8 cellular contexts compared by ENCODE assay signal in genomic region chr22:23520875-23521441, GRCh38. TPM values are rescaled to one million over a fixed set of nuclear protein-coding genes. Genes with fewer than 3 reads are reported as not detected.
DNase-seq lines count a peak whose midpoint lies in the region; ATAC-seq, FAIRE-seq and TF ChIP-seq lines count a peak whose summit lies in the region.

No MANE protein-coding gene starts in this region.

- peak overlapping the region in 4 of 6 donors; percentile 27 to 88 (median 84) for H3K27ac Mint-ChIP-seq in naive B cell

- peak overlapping the region; percentile 41 to 83 (median 73) for H3K4me3 Mint-ChIP-seq in naive B cell

- no peak for TF ChIP-seq POLR2A in GM12892 (IDR thresholded peaks at IDR 0.05; ENCODE audit: low read depth, low read length)

- DNase-seq in GM12892 (ENCODE audit: insufficient read length) (peak; percentile 21), epidermal melanocyte (ENCODE audit: insufficient read length, low spot score) (peak; percentile 28), naive B cell (no peak), NCI-H510A treated with DMSO at 0.1 percent for 48 hours (lab: John Stamatoyannopoulos, UW) (no peak), activated gamma-delta T cell treated with Interleukin-2 at 50 U/mL for 16 hours (no peak), OCI-M2 (lab: John Stamatoyannopoulos, UW; ENCODE audit: unreplicated experiment) (no peak)
- DNase-seq in activated CD8-positive, alpha-beta memory T cell treated with anti-CD3 and anti-CD28 coated beads, Interleukin-2, amount 50 U/mL, for 48 hours, result no peak

- ATAC-seq in naive B cell (ENCODE audit: low read depth in 2 of 2), result no peak

- H3K27me3 Mint-ChIP-seq in naive B cell, result peaks cover 17 to 26% (median 21%) of the 10 kb centered on the region in 3 donors

- H3K4me1 Mint-ChIP-seq in naive B cell, result peaks cover 0 to 12% (median 3%) of the 10 kb centered on the region in 3 donors

- H3K36me3 Mint-ChIP-seq in naive B cell, result no peaks in the 10 kb centered on the region

- no peak for FAIRE-seq in GM12892 (lab: Jason Lieb, UNC)

- peaks cover 0 to 3% (median 0%) of the 10 kb centered on the region in 7 donors for H3K9me3 Mint-ChIP-seq in naive B cell

TF ChIP-seq in PFSK-1, 5 proteins besides CTCF, POLR2A, EP300 and RAD21:
- 0 out of 2 replicates have a peak, but pooled peaks have one; percentile 23 for TF ChIP-seq TAF1 (IDR thresholded peaks at IDR 0.05; ENCODE audit: borderline replicate concordance, insufficient read depth, low read length)
- no peak for TF ChIP-seq SIN3A (IDR thresholded peaks at IDR 0.05; ENCODE audit: borderline replicate concordance, insufficient read depth, low read length)
TF ChIP-seq in PFSK-1: peak in this region for 1.

RNA-seq across cellular contexts. Expression of gene IGLL1, which starts 59.1 kb away (rescaled TPM):
- polyA plus RNA-seq in GM12892 (2012; ENCODE audit: missing spikeins), result not detected
- polyA plus RNA-seq in PFSK-1 (2012; ENCODE audit: insufficient read length, low read depth), result not detected
- polyA plus RNA-seq in naive B cell (ENCODE audit: low read depth in 6 of 6), result not detected

Comparison
In these comparisons a context has a peak if more than half of its experiments do, and no peak if none do; other contexts are left out.
1. DNase-seq: peak in GM12892 (single experiment) and epidermal melanocyte (single experiment); none in naive B cell (single experiment), NCI-H510A treated with DMSO at 0.1 percent for 48 hours (single experiment), activated gamma-delta T cell treated with Interleukin-2 at 50 U/mL for 16 hours (single experiment), OCI-M2 (single experiment) and activated CD8-positive, alpha-beta memory T cell treated with anti-CD3 and anti-CD28 coated beads, Interleukin-2, amount 50 U/mL, for 48 hours (single experiment).